2 cellular contexts compared by ENCODE assay signal in the genomic region with DNA sequence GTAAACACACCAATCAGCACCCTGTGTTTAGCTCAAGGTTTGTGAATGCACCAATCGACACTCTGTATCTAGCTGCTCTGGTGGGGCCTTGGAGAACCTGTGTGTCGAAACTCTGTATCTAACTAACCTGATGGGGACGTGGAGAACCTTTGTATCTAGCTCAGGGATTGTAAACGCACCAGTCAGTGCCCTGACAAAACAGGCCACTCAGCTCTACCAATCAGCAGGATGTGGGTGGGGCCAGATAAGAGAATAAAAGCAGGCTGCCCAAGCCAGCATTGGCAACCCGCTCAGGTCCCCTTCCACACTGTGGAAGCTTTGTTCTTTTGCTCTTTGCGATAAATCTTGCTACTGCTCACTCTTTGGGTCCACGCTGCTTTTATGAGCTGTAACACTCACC. TPM values are rescaled to one million over a fixed set of nuclear protein-coding genes. Genes with fewer than 3 reads are reported as not detected.
"Had no signal": no experiment of that assay in that cellular context is flagged by ENCODE, and none has a peak within 500 bp of the region (broad histone marks: within the 10 kb centered on the region; RNA-seq: fewer than 3 reads in every experiment).

No MANE protein-coding gene starts in this region.

RNA-seq across cellular contexts. Expression of a gene that starts 40.4 kb away (rescaled TPM):
- total RNA-seq: activated B cell treated with CpG ODN at 0.5 μM for 24 hours, T-helper 17 cell had no signal
